ENCODE assay signal across 9 cellular contexts in genomic region chr20:38017959-38018358, GRCh38.
"Had no signal": no experiment of that assay in that cellular context is flagged by ENCODE, and none has a peak within 500 bp of the region (broad histone marks: within the 10 kb centered on the region; RNA-seq: fewer than 3 reads in every experiment).

No MANE protein-coding gene starts in this region.

- ATAC-seq: HCT116, K562 had no signal

- H3K9me3 ChIP-seq: HAP-1 had no signal

- H2AFZ ChIP-seq: GM23248 had no signal

- H3K4me3 ChIP-seq: GM23248, HAP-1, K562 had no signal

- DNase-seq: GM23248, GOT3, H7, IMR-90, KG1 had no signal

- H3K4me1 ChIP-seq: HAP-1 had no signal

- FAIRE-seq: K562 had no signal

- H3K27ac ChIP-seq: GM23248, HL-60 had no signal

- H3K9ac ChIP-seq: GM23248 had no signal
